ENCODE assay signal across 8 cellular contexts in the genomic region with DNA sequence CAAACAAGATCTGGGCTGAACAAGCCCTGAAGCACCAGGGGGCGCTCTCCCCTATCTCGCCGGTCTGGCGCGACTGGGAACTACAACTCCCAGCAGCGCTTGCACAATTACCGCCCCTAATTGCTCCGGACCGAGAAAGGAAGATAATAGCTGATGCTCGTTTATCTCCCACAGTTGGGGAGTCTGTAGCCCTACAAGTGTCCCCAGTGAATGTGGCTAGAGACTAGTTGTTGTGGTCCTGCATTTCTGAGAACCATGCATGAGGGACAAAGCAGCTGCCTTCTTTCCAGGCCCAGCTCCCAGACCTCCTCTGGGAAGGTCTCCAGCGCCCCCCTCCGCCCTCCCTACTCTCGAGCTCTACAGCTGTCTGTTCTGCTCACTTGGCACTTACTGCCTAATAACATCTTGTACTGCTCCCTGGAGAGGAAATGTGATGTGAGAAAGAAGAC. TPM values are rescaled to one million over a fixed set of nuclear protein-coding genes. Genes with fewer than 3 reads are reported as not detected.
DNase-seq lines count a peak whose midpoint lies in the region; ATAC-seq, FAIRE-seq and TF ChIP-seq lines count a peak whose summit lies in the region.

No MANE protein-coding gene starts in this region.

- DNase-seq in HL-60 (ENCODE audit: low read depth in 1 of 2, low spot score in 1 of 2): peak; percentile 68 to 91
- DNase-seq in NCI-H774 (lab: John Stamatoyannopoulos, UW): peak; percentile 78
- peak; percentile 84 to 86 for DNase-seq in activated CD4-positive, alpha-beta T cell treated with anti-CD3 and anti-CD28 coated beads, Interleukin-2, amount 50 U/mL, for 24 hours (ENCODE audit: low read depth in 1 of 2, low spot score in 1 of 2)
- peak; percentile 90 for DNase-seq in dermis blood vessel endothelial cell
- peak; percentile 86 to 87 (median 86) for DNase-seq in right lobe of liver
- peak; percentile 92 for DNase-seq in stimulated activated CD4-positive, alpha-beta T cell treated with anti-CD3 and anti-CD28 coated beads, Interleukin-4, amount 100 ng/mL, for 1 hour

- H3K27me3 ChIP-seq in HL-60 (ENCODE audit: insufficient read depth, poor library complexity, severe bottlenecking) (peaks cover 8% of the 10 kb centered on the region), right lobe of liver (no peaks in the 10 kb centered on the region)

- FAIRE-seq in A204.1 (lab: Jason Lieb, UNC): peak; percentile 19

- ATAC-seq in GM18861 (IDR thresholded peaks at IDR 0.05; ENCODE audit: unreplicated experiment) (peak; percentile 66), right lobe of liver (peak; percentile 88 to 95 (median 94))

- peak; percentile 75 for TF ChIP-seq CTCF in HL-60 (IDR thresholded peaks at IDR 0.05; ENCODE audit: insufficient read depth, low read length)
- peak; percentile 78 to 95 (median 92) for TF ChIP-seq CTCF in right lobe of liver (IDR thresholded peaks at IDR 0.05)

- H3K27ac ChIP-seq in HL-60 (replicated peaks) (no peak overlapping the region), right lobe of liver (no peak overlapping the region)

- no peaks in the 10 kb centered on the region for H3K9me3 ChIP-seq in right lobe of liver

- H3K36me3 ChIP-seq in right lobe of liver: no peaks in the 10 kb centered on the region

- intact Hi-C loops in right lobe of liver (cut with DNase I): loop anchor here in 1 of 2 donors (10.0 kb wide), 1 partner anchor 76 kb away; no protein-coding TSS in a partner anchor

- H3K4me3 ChIP-seq in HL-60 (replicated peaks; ENCODE audit: insufficient read depth, low read length) (peak overlapping the region; percentile 49), right lobe of liver (peak overlapping the region in 1 of 3 donors; percentile 32)

- no peak for TF ChIP-seq POLR2A in right lobe of liver (IDR thresholded peaks at IDR 0.05)

- 0% methylated on average over 7 of the region's 13 CpGs for WGBS in right lobe of liver (ENCODE audit: insufficient coverage, low coverage, low lambda C conversion rate, missing lambda C conversion rate)

- peaks cover 0 to 9% (median 2%) of the 10 kb centered on the region in 4 donors for H3K4me1 ChIP-seq in right lobe of liver

RNA-seq across cellular contexts. Expression of a gene that starts 34.4 kb away (rescaled TPM):
- total RNA-seq in dermis blood vessel endothelial cell (not detected in 2 replicates), right lobe of liver (1 to 10 TPM; 1.6 to 7.7 (median 2.3) TPM)

RNA-seq across cellular contexts. Expression of a gene that starts 55.4 kb away (rescaled TPM):
- total RNA-seq in dermis blood vessel endothelial cell: 2.0 and 2.9 TPM in 2 replicates
- total RNA-seq in right lobe of liver: 1 to 10 TPM; 1.6 to 8.1 (median 3.2) TPM
